Comparison of ENCODE assay signal across 3 cellular contexts in the genomic region with DNA sequence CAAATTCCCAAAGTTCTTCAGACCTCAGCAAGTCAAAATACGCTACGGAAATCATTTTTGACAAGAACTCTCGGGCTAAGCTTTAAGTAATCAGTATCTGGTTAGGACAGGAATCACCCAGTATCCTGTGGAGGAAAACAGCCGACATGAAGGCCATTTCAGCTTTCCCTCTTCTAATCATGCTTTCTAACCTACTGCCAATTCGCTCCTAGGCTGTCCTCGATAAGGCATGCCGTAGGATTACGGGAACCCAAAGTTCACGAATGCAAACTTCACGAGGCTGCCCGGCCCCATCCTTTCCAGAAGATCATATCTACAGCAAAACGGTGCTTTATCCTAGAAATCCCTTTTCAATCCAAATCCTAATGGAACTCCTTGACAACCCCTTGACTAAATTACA.
TF ChIP-seq lines count a peak whose summit lies in the region.

No MANE protein-coding gene starts in this region.

TF ChIP-seq in liver, 16 proteins besides CTCF, POLR2A, EP300 and RAD21:
- TF ChIP-seq, protein P1, sequence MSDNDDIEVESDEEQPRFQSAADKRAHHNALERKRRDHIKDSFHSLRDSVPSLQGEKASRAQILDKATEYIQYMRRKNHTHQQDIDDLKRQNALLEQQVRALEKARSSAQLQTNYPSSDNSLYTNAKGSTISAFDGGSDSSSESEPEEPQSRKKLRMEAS (IDR thresholded peaks at IDR 0.05): no peak
- peak; percentile 41 for TF ChIP-seq SP1 (IDR thresholded peaks at IDR 0.05)

TF ChIP-seq in HepG2, 621 proteins besides CTCF, POLR2A, EP300 and RAD21 (continued from another document):
- TF ChIP-seq ZNF382 (CRISPR knock-in tag; IDR thresholded peaks at IDR 0.05; ENCODE audit: borderline replicate concordance) (no peak), ZNF672 (CRISPR knock-in tag; IDR thresholded peaks at IDR 0.05) (no peak), ZFY (CRISPR knock-in tag; IDR thresholded peaks at IDR 0.05) (no peak), THYN1 (CRISPR knock-in tag; IDR thresholded peaks at IDR 0.05; ENCODE audit: borderline replicate concordance, low read depth) (no peak), NFE2L2 (IDR thresholded peaks at IDR 0.05; ENCODE audit: low read length) (no peak), FOXC1 (CRISPR knock-in tag; IDR thresholded peaks at IDR 0.05; ENCODE audit: borderline replicate concordance) (no peak), ARHGAP35 (CRISPR knock-in tag; IDR thresholded peaks at IDR 0.05; ENCODE audit: borderline replicate concordance) (no peak), NCOR1 (IDR thresholded peaks at IDR 0.05; ENCODE audit: borderline replicate concordance, low read length) (no peak)
- TF ChIP-seq, protein P2, sequence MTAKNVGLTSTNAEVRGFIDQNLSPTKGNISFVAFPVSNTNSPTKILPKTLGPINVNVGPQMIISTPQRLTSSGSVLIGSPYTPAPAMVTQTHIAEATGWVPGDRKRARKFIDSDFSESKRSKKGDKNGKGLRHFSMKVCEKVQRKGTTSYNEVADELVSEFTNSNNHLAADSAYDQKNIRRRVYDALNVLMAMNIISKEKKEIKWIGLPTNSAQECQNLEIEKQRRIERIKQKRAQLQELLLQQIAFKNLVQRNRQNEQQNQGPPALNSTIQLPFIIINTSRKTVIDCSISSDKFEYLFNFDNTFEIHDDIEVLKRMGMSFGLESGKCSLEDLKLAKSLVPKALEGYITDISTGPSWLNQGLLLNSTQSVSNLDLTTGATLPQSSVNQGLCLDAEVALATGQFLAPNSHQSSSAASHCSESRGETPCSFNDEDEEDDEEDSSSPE (CRISPR knock-in tag; IDR thresholded peaks at IDR 0.05): no peak
TF ChIP-seq in HepG2: peak in this region for 0.

TF ChIP-seq in endothelial cell of umbilical vein, 7 proteins besides CTCF, POLR2A, EP300 and RAD21 (continued from another document):
- TF ChIP-seq POLR2AphosphoS5 (IDR thresholded peaks at IDR 0.05; ENCODE audit: insufficient read depth, low read depth, low read length): no peak
